Comparison of ENCODE assay signal across 15 cellular contexts in genomic region chr4:160235771-160236170, GRCh38.
A peak's percentile ranks its signal among the peaks of the same experiment; 100 is the strongest.
DNase-seq lines count a peak whose midpoint lies in the region; ATAC-seq, FAIRE-seq and TF ChIP-seq lines count a peak whose summit lies in the region.
"Had no signal": no experiment of that assay in that cellular context is flagged by ENCODE, and none has a peak within 500 bp of the region (broad histone marks: within the 10 kb centered on the region; RNA-seq: fewer than 3 reads in every experiment).

No MANE protein-coding gene starts in this region.

- H3K4me2 ChIP-seq in A549 (0 out of 3 replicates have a peak overlapping the region, but pooled peaks have one; percentile 28), HCT116 (ENCODE audit: low read length) (no peak overlapping the region)

- intact Hi-C loops in HCT116 (cut with micrococcal nuclease), result no loop called here

- H3K27ac ChIP-seq in A549, result no peak overlapping the region
- H3K27ac ChIP-seq in HCT116 (ENCODE audit: low read depth, low read length), result no peak overlapping the region
- H3K27ac ChIP-seq: HL-60 had no signal

- no peak overlapping the region for H3K4me3 ChIP-seq in A549
- H3K4me3 ChIP-seq in HCT116 (replicated peaks in 1 of 2; ENCODE audit: low read depth in 1 of 2, low read length in 2 of 2), result no peak overlapping the region
- H3K4me3 ChIP-seq: GM12878 had no signal

- no peak overlapping the region for H3K9ac ChIP-seq in HCT116 (ENCODE audit: low read length)

- no peaks in the 10 kb centered on the region for H4K20me1 ChIP-seq in HCT116 (ENCODE audit: insufficient read depth)

- H2AFZ ChIP-seq in HCT116 (ENCODE audit: low read depth, low read length, poor library complexity, severe bottlenecking), result peak overlapping the region; percentile 53

- TF ChIP-seq RAD21 in A549 (conservative IDR thresholded peaks at IDR 0.05 in 1 of 2, IDR thresholded peaks at IDR 0.05 in 1 of 2), result no peak
- TF ChIP-seq RAD21 in HCT116 (IDR thresholded peaks at IDR 0.05; ENCODE audit: low read depth), result no peak

- peaks cover 9% of the 10 kb centered on the region; the same call in 1 of the 3 replicates for H3K9me3 ChIP-seq in A549
- no peaks in the 10 kb centered on the region for H3K9me3 ChIP-seq in HCT116 (ENCODE audit: control insufficient read depth in 1 of 2, insufficient read depth in 1 of 2, low read depth in 1 of 2, low read length in 2 of 2)
- H3K9me3 ChIP-seq: BE2C had no signal

- no peak for TF ChIP-seq POLR2A in A549 (IDR thresholded peaks at IDR 0.05; ENCODE audit: low read length)
- no peak for TF ChIP-seq POLR2A in HCT116 (IDR thresholded peaks at IDR 0.05; ENCODE audit: borderline replicate concordance, extremely low read depth, insufficient read depth, insufficient read length)

- H3K36me3 ChIP-seq in HCT116 (ENCODE audit: control insufficient read depth in 1 of 2, insufficient read depth in 2 of 2, low read length in 2 of 2), result no peaks in the 10 kb centered on the region
- H3K36me3 ChIP-seq: BE2C had no signal

- ATAC-seq in A549, result no peak
- no peak for ATAC-seq in HCT116
- no peak for ATAC-seq in GM21619 (IDR thresholded peaks at IDR 0.05; ENCODE audit: unreplicated experiment)
- no peak for ATAC-seq in HG03196 (IDR thresholded peaks at IDR 0.05; ENCODE audit: unreplicated experiment)
- ATAC-seq: GM12878 had no signal

- no peaks in the 10 kb centered on the region for H3K27me3 ChIP-seq in HCT116 (ENCODE audit: insufficient read depth, low read length)
- H3K27me3 ChIP-seq: BE2C had no signal

- no peak for TF ChIP-seq EP300 in A549 (IDR thresholded peaks at IDR 0.05)

- no peaks in the 10 kb centered on the region for H3K4me1 ChIP-seq in A549
- H3K4me1 ChIP-seq in HCT116 (ENCODE audit: control insufficient read depth in 1 of 2, insufficient read depth in 2 of 2, low read length in 2 of 2), result no peaks in the 10 kb centered on the region
- H3K4me1 ChIP-seq: BE2C had no signal

- no peak for TF ChIP-seq CTCF in A549 (IDR thresholded peaks at IDR 0.05)
- TF ChIP-seq CTCF in HCT116 (IDR thresholded peaks at IDR 0.05 in 2 of 3, conservative IDR thresholded peaks at IDR 0.05 in 1 of 3; ENCODE audit: borderline replicate concordance in 1 of 3, insufficient read depth in 1 of 3, low read depth in 2 of 3, low read length in 2 of 3), result no peak

- no peak for FAIRE-seq in A549 (lab: Jason Lieb, UNC)
- FAIRE-seq: GM12878, H1 had no signal

- DNase-seq in A549 (ENCODE audit: low read depth in 1 of 2, low spot score in 1 of 2), result no peak
- no peak for DNase-seq in HCT116 (ENCODE audit: low read depth, low spot score)
- DNase-seq in cerebellar cortex (ENCODE audit: low spot score), result peak; percentile 88
- DNase-seq in superior temporal gyrus (ENCODE audit: extremely low spot score), result peak; percentile 18
- DNase-seq: ACHN; BE2C; CD4-positive, alpha-beta T cell; DMS153; DMS79; H9 had no signal

- no TSS peak for BruUV-seq in HCT116 (replicated peaks; lab: Mats Ljungman, UMichigan)

- no peaks in the 10 kb centered on the region for H3K79me2 ChIP-seq in HCT116 (ENCODE audit: insufficient read depth, low read length)

- CTCF ChIA-PET in A549 (lab: Yijun Ruan, JAX) (no interaction called here), HCT116 (lab: Charles Lee) (interaction anchor here (1.3 kb wide), 1 partner anchor 471 kb away, joined by 3 read pairs; no protein-coding TSS in a partner anchor)

- POLR2A ChIA-PET in A549 (lab: Yijun Ruan, JAX), result no interaction called here
- POLR2A ChIA-PET in HCT116 (lab: Charles Lee), result no interaction called here

- no peaks in the 10 kb centered on the region for H3K9me2 ChIP-seq in HCT116 (ENCODE audit: insufficient read depth)

- RAD21 ChIA-PET in HCT116 (lab: Charles Lee; ENCODE audit: low non-redundant PET in 1 of 2, low total read pairs in 2 of 2, uncharacterized antibody in 2 of 2, unreplicated experiment in 2 of 2), result no interaction called here

TF ChIP-seq in A549, 52 proteins besides CTCF, POLR2A, EP300 and RAD21:
- TF ChIP-seq HMGXB4 (CRISPR knock-in tag; IDR thresholded peaks at IDR 0.05; ENCODE audit: borderline replicate concordance) (no peak), KDM5A (IDR thresholded peaks at IDR 0.05) (no peak), POLR2AphosphoS2 (conservative IDR thresholded peaks at IDR 0.05; ENCODE audit: low read length) (no peak), ZFP36 (IDR thresholded peaks at IDR 0.05; ENCODE audit: borderline replicate concordance, partially characterized antibody) (no peak), EHMT2 (IDR thresholded peaks at IDR 0.05; ENCODE audit: low read depth) (no peak), ZNF302 (CRISPR knock-in tag; IDR thresholded peaks at IDR 0.05) (no peak), HES2 (IDR thresholded peaks at IDR 0.05) (no peak), HOXB13 (CRISPR knock-in tag; IDR thresholded peaks at IDR 0.05; ENCODE audit: low read depth) (no peak), CBX8 (IDR thresholded peaks at IDR 0.05) (no peak), BCL3 (IDR thresholded peaks at IDR 0.05) (no peak), JUNB (IDR thresholded peaks at IDR 0.05) (no peak), RCOR1 (IDR thresholded peaks at IDR 0.05; ENCODE audit: low read depth, low read length) (no peak), ZC3H11A (IDR thresholded peaks at IDR 0.05) (no peak)

TF ChIP-seq in HCT116, 20 proteins besides CTCF, POLR2A, EP300 and RAD21:
- TF ChIP-seq CEBPB (IDR thresholded peaks at IDR 0.05; ENCODE audit: low read depth) (no peak), SIN3A (IDR thresholded peaks at IDR 0.05; ENCODE audit: low read depth) (no peak), JUND (IDR thresholded peaks at IDR 0.05) (no peak), MAX (IDR thresholded peaks at IDR 0.05) (no peak), FOSL1 (IDR thresholded peaks at IDR 0.05; ENCODE audit: low read depth) (no peak), ZNF274 (IDR thresholded peaks at IDR 0.05; ENCODE audit: low read depth, low read length) (no peak), ZBTB33 (IDR thresholded peaks at IDR 0.05; ENCODE audit: extremely low read depth, insufficient replicate concordance, low read length) (no peak), ZFX (IDR thresholded peaks at IDR 0.05) (no peak), CBX3 (IDR thresholded peaks at IDR 0.05; ENCODE audit: low read depth) (no peak), SRF (IDR thresholded peaks at IDR 0.05; ENCODE audit: low read depth) (no peak), POLR2AphosphoS5 (IDR thresholded peaks at IDR 0.05; ENCODE audit: low read depth, low read length) (no peak), TCF7L2 (IDR thresholded peaks at IDR 0.05; ENCODE audit: borderline replicate concordance, extremely low read depth, insufficient read depth, insufficient read length) (no peak), EGR1 (IDR thresholded peaks at IDR 0.05; ENCODE audit: low read depth) (no peak), REST (IDR thresholded peaks at IDR 0.05; ENCODE audit: low read depth) (no peak), EZH2 (IDR thresholded peaks at IDR 0.05) (no peak), YY1 (IDR thresholded peaks at IDR 0.05; ENCODE audit: extremely low read depth, insufficient replicate concordance, low read depth, low read length) (no peak)
TF ChIP-seq in HCT116: peak in this region for 0.

Comparison
In these comparisons a context has a peak if more than half of its experiments do, and no peak if none do; other contexts are left out.
1. DNase-seq: peak in cerebellar cortex (single experiment) and superior temporal gyrus (single experiment); none in A549 (0 of 2) and HCT116 (single experiment).